Comparison of ENCODE assay signal across 16 cellular contexts in genomic region chr12:26953447-26953846, GRCh38. TPM values are rescaled to one million over a fixed set of nuclear protein-coding genes. Genes with fewer than 3 reads are reported as not detected.
A peak's percentile ranks its signal among the peaks of the same experiment; 100 is the strongest.
DNase-seq lines count a peak whose midpoint lies in the region; ATAC-seq and TF ChIP-seq lines count a peak whose summit lies in the region.
"Had no signal": no experiment of that assay in that cellular context is flagged by ENCODE, and none has a peak within 500 bp of the region (broad histone marks: within the 10 kb centered on the region; RNA-seq: fewer than 3 reads in every experiment).

No MANE protein-coding gene starts in this region.

- H3K27ac ChIP-seq in CD4-positive, alpha-beta T cell (ENCODE audit: low read depth, low read length): no peak overlapping the region
- H3K27ac ChIP-seq: BLaER1, esophagus muscularis mucosa had no signal

- peaks cover 51% of the 10 kb centered on the region for H3K4me1 Mint-ChIP-seq in CD4-positive, alpha-beta T cell (ENCODE audit: low read depth)
- H3K4me1 Mint-ChIP-seq in natural killer cell: peaks cover 50% of the 10 kb centered on the region in 2 donors

- intact Hi-C loops in CD4-positive, alpha-beta T cell (cut with DNase I, micrococcal nuclease): no loop called here
- intact Hi-C loops in natural killer cell (cut with micrococcal nuclease): no loop called here

- peaks cover 3% of the 10 kb centered on the region for H3K9me3 ChIP-seq in CD4-positive, alpha-beta T cell (ENCODE audit: control insufficient read depth, low read length)

- DNase-seq in CD4-positive, alpha-beta T cell: no peak
- DNase-seq in NB4 (ENCODE audit: low read depth) (peak; percentile 70), fibroblast of gingiva (ENCODE audit: low read depth) (peak; percentile 61), natural killer cell (no peak), NCI-H2227 treated with DMSO at 0.1 percent for 48 hours (lab: John Stamatoyannopoulos, UW) (no peak), globus pallidus (ENCODE audit: low spot score) (no peak), NCI-H187 (lab: John Stamatoyannopoulos, UW) (no peak)
- DNase-seq in effector CD8-positive, alpha-beta T cell (lab: John Stamatoyannopoulos, UW): no peak
- DNase-seq: activated CD4-positive, alpha-beta T cell treated with anti-CD3 and anti-CD28 coated beads for 1 hour; central memory CD4-positive, alpha-beta T cell; GDM1; NCI-H1048; NCI-H510A treated with DMSO at 0.1 percent for 48 hours; SHP77 had no signal

- H3K36me3 Mint-ChIP-seq in CD4-positive, alpha-beta T cell (ENCODE audit: low read depth): peaks cover 81% of the 10 kb centered on the region
- peaks cover 12% of the 10 kb centered on the region for H3K36me3 Mint-ChIP-seq in natural killer cell

- H3K9me3 Mint-ChIP-seq in CD4-positive, alpha-beta T cell: peaks cover under 1% of the 10 kb centered on the region
- H3K9me3 Mint-ChIP-seq in natural killer cell: peaks cover 0 to under 1% of the 10 kb centered on the region in 2 donors

- no peaks in the 10 kb centered on the region for H3K27me3 Mint-ChIP-seq in CD4-positive, alpha-beta T cell
- no peaks in the 10 kb centered on the region for H3K27me3 Mint-ChIP-seq in natural killer cell (ENCODE audit: low read depth in 2 of 2)

- no peak for TF ChIP-seq POLR2A in NB4 (IDR thresholded peaks at IDR 0.05; ENCODE audit: extremely low read depth, insufficient read length)

- peak overlapping the region; percentile 66 for H3K27ac Mint-ChIP-seq in CD4-positive, alpha-beta T cell
- H3K27ac Mint-ChIP-seq in natural killer cell: peak overlapping the region; percentile 60 to 76

- no peak overlapping the region for H3K4me3 ChIP-seq in NB4 (ENCODE audit: low read depth, low read length)
- H3K4me3 ChIP-seq: BLaER1, esophagus muscularis mucosa had no signal

- no peaks in the 10 kb centered on the region for H3K27me3 ChIP-seq in CD4-positive, alpha-beta T cell (ENCODE audit: control insufficient read depth, insufficient read depth, low read length)
- H3K27me3 ChIP-seq: BLaER1, esophagus muscularis mucosa had no signal

- POLR2A ChIA-PET in CD4-positive, alpha-beta T cell (lab: Charles Lee): interaction anchor here (1.2 kb wide), 1 partner anchor 15 kb away, joined by 3 read pairs; no protein-coding TSS in a partner anchor

- no peak for ATAC-seq in CD4-positive, alpha-beta T cell (ENCODE audit: poor library complexity)
- peak; percentile 36 to 70 (median 38) for ATAC-seq in natural killer cell

- CTCF ChIA-PET in CD4-positive, alpha-beta T cell (lab: Charles Lee): interaction anchor here (0.6 to 0.8 kb wide), 2 partner anchors 72 to 123 kb away, joined by 3 read pairs; no protein-coding TSS in a partner anchor

- H3K4me3 Mint-ChIP-seq in CD4-positive, alpha-beta T cell: peak overlapping the region; percentile 46
- no peak overlapping the region for H3K4me3 Mint-ChIP-seq in natural killer cell

- no peak for TF ChIP-seq CTCF in CD4-positive, alpha-beta T cell (IDR thresholded peaks at IDR 0.05)
- no peak for TF ChIP-seq CTCF in NB4 (IDR thresholded peaks at IDR 0.05; ENCODE audit: low read depth, low read length)
- TF ChIP-seq CTCF in natural killer cell (IDR thresholded peaks at IDR 0.05): no peak

RNA-seq across cellular contexts. Expression of gene FGFR1OP2, which starts 15.2 kb away (rescaled TPM):
- total RNA-seq in CD4-positive, alpha-beta T cell: 10 to 100 TPM; 44.8 to 46.8 TPM
- total RNA-seq in natural killer cell: 10 to 100 TPM; 43.3 to 59.9 (median 45.3) TPM

RNA-seq across cellular contexts. Expression of gene INTS13, which starts 15.7 kb away (rescaled TPM):
- total RNA-seq in CD4-positive, alpha-beta T cell: 10 to 100 TPM in 1 of 2 experiments, 1 to 10 TPM in 1; 8.5 to 12.1 TPM
- 10 to 100 TPM; 17.5 to 20.8 (median 19.8) TPM for total RNA-seq in natural killer cell

Comparison
In these comparisons a context has a peak if more than half of its experiments do, and no peak if none do; other contexts are left out.
1. DNase-seq: peak in NB4 (single experiment) and fibroblast of gingiva (single experiment); none in CD4-positive, alpha-beta T cell (0 of 10), natural killer cell (single experiment), NCI-H2227 treated with DMSO at 0.1 percent for 48 hours (single experiment), globus pallidus (single experiment), effector CD8-positive, alpha-beta T cell (single experiment) and NCI-H187 (0 of 2).